Comparison of ENCODE assay signal across 1 cellular context in genomic region chr3:184598220-184598927, GRCh38.
TF ChIP-seq lines count a peak whose summit lies in the region.

No MANE protein-coding gene starts in this region.

TF ChIP-seq in SK-N-SH treated with all-trans-retinoic acid at 6 μM for 48 hours, 23 proteins besides CTCF, POLR2A, EP300 and RAD21 (continued from another document):
- TF ChIP-seq, protein P1, sequence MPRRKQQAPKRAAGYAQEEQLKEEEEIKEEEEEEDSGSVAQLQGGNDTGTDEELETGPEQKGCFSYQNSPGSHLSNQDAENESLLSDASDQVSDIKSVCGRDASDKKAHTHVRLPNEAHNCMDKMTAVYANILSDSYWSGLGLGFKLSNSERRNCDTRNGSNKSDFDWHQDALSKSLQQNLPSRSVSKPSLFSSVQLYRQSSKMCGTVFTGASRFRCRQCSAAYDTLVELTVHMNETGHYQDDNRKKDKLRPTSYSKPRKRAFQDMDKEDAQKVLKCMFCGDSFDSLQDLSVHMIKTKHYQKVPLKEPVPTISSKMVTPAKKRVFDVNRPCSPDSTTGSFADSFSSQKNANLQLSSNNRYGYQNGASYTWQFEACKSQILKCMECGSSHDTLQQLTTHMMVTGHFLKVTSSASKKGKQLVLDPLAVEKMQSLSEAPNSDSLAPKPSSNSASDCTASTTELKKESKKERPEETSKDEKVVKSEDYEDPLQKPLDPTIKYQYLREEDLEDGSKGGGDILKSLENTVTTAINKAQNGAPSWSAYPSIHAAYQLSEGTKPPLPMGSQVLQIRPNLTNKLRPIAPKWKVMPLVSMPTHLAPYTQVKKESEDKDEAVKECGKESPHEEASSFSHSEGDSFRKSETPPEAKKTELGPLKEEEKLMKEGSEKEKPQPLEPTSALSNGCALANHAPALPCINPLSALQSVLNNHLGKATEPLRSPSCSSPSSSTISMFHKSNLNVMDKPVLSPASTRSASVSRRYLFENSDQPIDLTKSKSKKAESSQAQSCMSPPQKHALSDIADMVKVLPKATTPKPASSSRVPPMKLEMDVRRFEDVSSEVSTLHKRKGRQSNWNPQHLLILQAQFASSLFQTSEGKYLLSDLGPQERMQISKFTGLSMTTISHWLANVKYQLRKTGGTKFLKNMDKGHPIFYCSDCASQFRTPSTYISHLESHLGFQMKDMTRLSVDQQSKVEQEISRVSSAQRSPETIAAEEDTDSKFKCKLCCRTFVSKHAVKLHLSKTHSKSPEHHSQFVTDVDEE (CRISPR knock-in tag; IDR thresholded peaks at IDR 0.05), result peak; percentile 61; the same call in 1 of the 2 replicates
- TF ChIP-seq CSDC2 (CRISPR knock-in tag; IDR thresholded peaks at IDR 0.05), result no peak
- TF ChIP-seq RARB (CRISPR knock-in tag; IDR thresholded peaks at IDR 0.05), result no peak
- TF ChIP-seq ESRRG (CRISPR knock-in tag; IDR thresholded peaks at IDR 0.05), result no peak
- no peak for TF ChIP-seq ZNF70 (CRISPR knock-in tag; IDR thresholded peaks at IDR 0.05)
- peak; percentile 87 for TF ChIP-seq TCF4 (CRISPR knock-in tag; IDR thresholded peaks at IDR 0.05; ENCODE audit: borderline replicate concordance)
